In genomic region chr10:1628757-1629156, GRCh38 we compare ENCODE assay signal across 26 cellular contexts.
"Had no signal": no experiment of that assay in that cellular context is flagged by ENCODE, and none has a peak within 500 bp of the region (broad histone marks: within the 10 kb centered on the region; RNA-seq: fewer than 3 reads in every experiment).

No MANE protein-coding gene starts in this region.

- H3K9me3 ChIP-seq: colonic mucosa, esophagus squamous epithelium, left lung, right lobe of liver, thoracic aorta, upper lobe of left lung, uterus had no signal

- H3K4me3 Mint-ChIP-seq: central memory CD8-positive, alpha-beta T cell; dendritic cell treated with granulocyte-macrophage colony-stimulating factor and Interleukin-4, amounts not matched to agents 40 ng/mL and 50 ng/mL, for 4 days; naive thymus-derived CD4-positive, alpha-beta T cell; stimulated activated memory B cell treated with anti-CD40 and anti-IgM and Interleukin-4, amounts not matched to agents 10 μg/mL and 1 μg/mL and 100 μg/mL, for 72 hours; stimulated activated naive CD8-positive, alpha-beta T cell treated with anti-CD3 and anti-CD28 coated beads, Interleukin-15, Interleukin-2, amounts not matched to agents 100 ng/mL and 50 ng/mL, for 24 hours had no signal

- H3K36me3 ChIP-seq: colonic mucosa, esophagus squamous epithelium, left lung, right lobe of liver, thoracic aorta, tibial nerve, upper lobe of left lung, uterus had no signal

- H3K4me1 ChIP-seq: colonic mucosa, esophagus squamous epithelium, left lung, right lobe of liver, tibial nerve, upper lobe of left lung, uterus had no signal

- DNase-seq: colonic mucosa; effector memory CD4-positive, alpha-beta T cell; erythroblast; esophagus squamous epithelium; foreskin melanocyte; hypothalamus; left cardiac atrium; left lung; mesenchymal stem cell; midbrain; naive thymus-derived CD4-positive, alpha-beta T cell; nephron progenitor cell; occipital lobe; right lobe of liver; stimulated activated CD4-positive, alpha-beta T cell treated with anti-CD3 and anti-CD28 coated beads, Interleukin-2, amount 100 ng/mL, for 24 hours; stimulated activated CD4-positive, alpha-beta T cell treated with anti-CD3 and anti-CD28 coated beads, Interleukin-4, amount 100 ng/mL, for 4 hours; upper lobe of left lung; uterus had no signal

- H3K36me3 Mint-ChIP-seq: naive thymus-derived CD4-positive, alpha-beta T cell; stimulated activated memory B cell treated with anti-CD40 and anti-IgM and Interleukin-4, amounts not matched to agents 10 μg/mL and 1 μg/mL and 100 μg/mL, for 72 hours had no signal

- H3K27me3 Mint-ChIP-seq: dendritic cell treated with granulocyte-macrophage colony-stimulating factor and Interleukin-4, amounts not matched to agents 40 ng/mL and 50 ng/mL, for 4 days; progenitor cell of endocrine pancreas had no signal

- H3K27ac Mint-ChIP-seq: dendritic cell treated with granulocyte-macrophage colony-stimulating factor and Interleukin-4, amounts not matched to agents 40 ng/mL and 50 ng/mL, for 4 days; naive thymus-derived CD4-positive, alpha-beta T cell; progenitor cell of endocrine pancreas; stimulated activated memory B cell treated with anti-CD40 and anti-IgM and Interleukin-4, amounts not matched to agents 10 μg/mL and 1 μg/mL and 100 μg/mL, for 72 hours; stimulated activated naive CD8-positive, alpha-beta T cell treated with anti-CD3 and anti-CD28 coated beads, Interleukin-15, Interleukin-2, amounts not matched to agents 100 ng/mL and 50 ng/mL, for 24 hours had no signal

- H3K9me3 Mint-ChIP-seq: central memory CD8-positive, alpha-beta T cell; dendritic cell treated with granulocyte-macrophage colony-stimulating factor and Interleukin-4, amounts not matched to agents 40 ng/mL and 50 ng/mL, for 4 days; naive thymus-derived CD4-positive, alpha-beta T cell; stimulated activated memory B cell treated with anti-CD40 and anti-IgM and Interleukin-4, amounts not matched to agents 10 μg/mL and 1 μg/mL and 100 μg/mL, for 72 hours; stimulated activated naive CD8-positive, alpha-beta T cell treated with anti-CD3 and anti-CD28 coated beads, Interleukin-15, Interleukin-2, amounts not matched to agents 100 ng/mL and 50 ng/mL, for 24 hours had no signal

- H3K4me1 Mint-ChIP-seq: central memory CD8-positive, alpha-beta T cell had no signal

- H3K27ac ChIP-seq: colonic mucosa, esophagus squamous epithelium, left lung, parathyroid adenoma, right lobe of liver, thoracic aorta, tibial nerve, upper lobe of left lung, uterus had no signal

- H3K27me3 ChIP-seq: colonic mucosa, left lung, right lobe of liver, tibial nerve, upper lobe of left lung, uterus had no signal

- H3K4me3 ChIP-seq: colonic mucosa, esophagus squamous epithelium, left lung, right lobe of liver, thoracic aorta, tibial nerve, upper lobe of left lung, uterus had no signal
